In the genomic region with DNA sequence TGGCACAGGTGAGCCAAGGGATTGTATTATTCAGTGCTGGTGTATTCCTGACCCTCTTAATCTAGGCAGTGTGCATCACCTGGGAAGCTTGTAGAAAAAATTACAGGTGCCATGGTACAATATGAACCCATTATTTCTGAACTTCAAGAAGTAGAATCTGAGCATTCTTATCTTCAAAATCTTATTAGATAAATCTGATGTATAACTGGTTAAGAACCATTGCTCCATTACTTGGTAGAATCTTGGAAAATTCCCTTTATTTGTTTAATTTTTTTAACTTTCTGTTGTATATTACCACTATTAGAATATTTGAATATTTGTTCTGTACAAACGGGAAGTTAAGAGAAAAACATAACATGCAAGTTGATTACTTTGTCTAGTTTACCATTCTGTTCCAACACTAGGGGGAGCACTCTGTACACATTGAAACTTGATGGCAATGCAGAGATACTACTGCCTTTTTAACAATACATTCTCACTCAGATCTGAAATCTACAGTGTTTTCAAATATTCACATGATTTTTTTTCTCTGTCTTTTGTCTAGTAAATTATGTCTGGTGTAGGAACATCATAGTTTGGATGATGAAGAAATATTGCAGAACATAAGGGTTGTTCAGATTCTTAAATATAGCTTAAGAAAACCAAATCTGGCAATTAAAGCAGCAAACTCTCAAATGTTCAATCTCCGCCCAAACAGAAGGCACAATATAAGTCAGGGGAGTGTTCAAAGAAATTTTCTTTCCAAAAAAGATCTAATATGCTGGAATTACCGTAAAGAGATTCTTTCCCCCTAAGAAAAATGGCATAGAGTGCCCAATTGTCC, we compare ENCODE assay signal across 8 cellular contexts.
DNase-seq lines count a peak whose midpoint lies in the region; ATAC-seq, FAIRE-seq and TF ChIP-seq lines count a peak whose summit lies in the region.

No MANE protein-coding gene starts in this region.

- H3K4me3 ChIP-seq in WI38 (ENCODE audit: low read depth, low read length): no peak overlapping the region

- FAIRE-seq in GM12892 (lab: Jason Lieb, UNC): peak; percentile 87

- intact Hi-C loops in sciatic nerve (cut with DNase I): no loop called here

- DNase-seq in AG09319 (ENCODE audit: extremely low read depth, low read depth): peak; percentile 31
- DNase-seq in GM12892 (ENCODE audit: insufficient read length): no peak
- DNase-seq in NCI-H2107 treated with DMSO at 0.1 percent for 48 hours (lab: John Stamatoyannopoulos, UW; ENCODE audit: unreplicated experiment): peak; percentile 73
- DNase-seq in globus pallidus (ENCODE audit: low spot score): peak; percentile 40
- no peak for DNase-seq in sciatic nerve (ENCODE audit: low spot score)
- no peak for DNase-seq in stimulated activated CD4-positive, alpha-beta T cell treated with anti-CD3 and anti-CD28 coated beads, Interleukin-1b, Interleukin-23, amount 100 ng/mL, for 48 hours

- TF ChIP-seq CTCF in AG09319 (IDR thresholded peaks at IDR 0.05; ENCODE audit: low read depth, low read length) (peak; percentile 84), WI38 (IDR thresholded peaks at IDR 0.05; ENCODE audit: low read depth, low read length) (peak; percentile 42; the same call in 1 of the 2 replicates)

- TF ChIP-seq POLR2A in GM12892 (IDR thresholded peaks at IDR 0.05; ENCODE audit: low read depth, low read length): no peak

- ATAC-seq in sciatic nerve (peak; percentile 50), HG02571 (IDR thresholded peaks at IDR 0.05; ENCODE audit: unreplicated experiment) (no peak)

Comparison
In these comparisons a context has a peak if more than half of its experiments do, and no peak if none do; other contexts are left out.
1. DNase-seq: peak in AG09319 (single experiment), NCI-H2107 treated with DMSO at 0.1 percent for 48 hours (single experiment) and globus pallidus (single experiment); none in GM12892 (single experiment), sciatic nerve (single experiment) and stimulated activated CD4-positive, alpha-beta T cell treated with anti-CD3 and anti-CD28 coated beads, Interleukin-1b, Interleukin-23, amount 100 ng/mL, for 48 hours (single experiment).